In the genomic region with DNA sequence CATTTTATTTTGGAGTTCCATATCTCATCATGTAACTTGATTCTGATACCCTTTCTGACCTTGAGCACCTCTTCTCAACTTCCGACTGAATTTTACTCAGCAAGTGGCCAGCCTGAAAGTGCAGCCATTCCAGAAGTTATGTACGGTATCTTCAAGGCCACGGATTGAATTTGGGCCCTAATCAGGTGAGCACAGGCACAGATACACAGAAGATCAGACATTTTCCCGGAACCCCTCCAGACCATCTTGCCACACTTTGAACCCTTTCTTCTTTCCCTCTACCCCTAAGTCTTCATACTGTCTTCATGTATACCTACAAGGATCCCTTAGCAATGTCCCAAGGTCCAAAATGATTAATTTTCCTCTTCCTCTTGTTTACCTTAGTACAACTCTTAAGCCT, we compare ENCODE assay signal across 22 cellular contexts.
A peak's percentile ranks its signal among the peaks of the same experiment; 100 is the strongest.
DNase-seq lines count a peak whose midpoint lies in the region; ATAC-seq, FAIRE-seq and TF ChIP-seq lines count a peak whose summit lies in the region.
"Had no signal": no experiment of that assay in that cellular context is flagged by ENCODE, and none has a peak within 500 bp of the region (broad histone marks: within the 10 kb centered on the region; RNA-seq: fewer than 3 reads in every experiment).

No MANE protein-coding gene starts in this region.

- no peak overlapping the region for H3K14ac ChIP-seq in trophoblast cell (ENCODE audit: low read length)

- WGBS in K562 (ENCODE audit: insufficient coverage, low coverage, missing lambda C conversion rate) = 17% methylated on average over 4 of the region's 4 CpGs
- WGBS in trophoblast cell (ENCODE audit: extremely low coverage, insufficient coverage, insufficient read length) = no CpG with 5 or more reads among the region's 4 CpGs

- H2AK5ac ChIP-seq in trophoblast cell (ENCODE audit: low read length) = no peak overlapping the region

- H3K9me3 ChIP-seq in T-helper 17 cell (ENCODE audit: control insufficient read depth, low read length, poor library complexity, severe bottlenecking) (no peaks in the 10 kb centered on the region), K562 (replicated peaks; ENCODE audit: control insufficient read depth, insufficient read depth, low read depth, low read length) (no peaks in the 10 kb centered on the region), trophoblast cell (ENCODE audit: insufficient read depth, low read depth, low read length) (no peaks in the 10 kb centered on the region)
- H3K9me3 ChIP-seq: BE2C, Caco-2 had no signal

- peak overlapping the region; percentile 85 for H3K23ac ChIP-seq in trophoblast cell (ENCODE audit: low read length)

- H3K27me3 Mint-ChIP-seq in T-helper 17 cell = no peaks in the 10 kb centered on the region
- H3K27me3 Mint-ChIP-seq: CD4-positive, alpha-beta memory T cell; CD4-positive, CD25-positive, alpha-beta regulatory T cell had no signal

- no peak overlapping the region for H3K4ac ChIP-seq in trophoblast cell (ENCODE audit: low read depth, low read length)

- intact Hi-C loops in K562 (cut with micrococcal nuclease) = no loop called here

- no peak for DNase-seq in T-helper 17 cell
- DNase-seq in K562 (ENCODE audit: extremely low read depth in 1 of 4, low spot score in 3 of 4) = peak in 1 of 4 experiments; percentile 41
- no peak for DNase-seq in trophoblast cell
- DNase-seq in activated CD4-positive, alpha-beta T cell treated with anti-CD3 and anti-CD28 coated beads, Interleukin-2, amount 50 U/mL, for 48 hours = no peak
- DNase-seq: 8988T; ACHN; BE2C; C1 segment of cervical spinal cord; Caco-2; Calu3; CD4-positive, alpha-beta memory T cell; CD4-positive, CD25-positive, alpha-beta regulatory T cell; CD8-positive, alpha-beta memory T cell; DMS79 treated with DMSO at 0.1 percent for 48 hours; GF-D8 had no signal

- POLR2A ChIA-PET in K562 (lab: Yijun Ruan, JAX) = interaction anchor here (0.7 kb wide), 1 partner anchor 603 kb away, joined by 3 read pairs; no protein-coding TSS in a partner anchor

- TF ChIP-seq POLR2A in K562 (conservative IDR thresholded peaks at IDR 0.05) = no peak

- in situ Hi-C loops in K562 (cut with MboI) = no loop called here

- no peaks in the 10 kb centered on the region for H3K27me3 ChIP-seq in K562 (ENCODE audit: control insufficient read depth in 2 of 2, insufficient read depth in 2 of 2, low read length in 2 of 2)
- H3K27me3 ChIP-seq in trophoblast cell (ENCODE audit: insufficient read depth, low read length) = no peaks in the 10 kb centered on the region
- H3K27me3 ChIP-seq: BE2C, BLaER1 had no signal

- H2BK12ac ChIP-seq in trophoblast cell (ENCODE audit: low read length) = no peak overlapping the region

- H2AFZ ChIP-seq in K562 (ENCODE audit: low read depth, low read length) (no peak overlapping the region), trophoblast cell (ENCODE audit: insufficient read depth, low read length, poor library complexity) (no peak overlapping the region)

- H3K27ac Mint-ChIP-seq in T-helper 17 cell = no peak overlapping the region

- no peak overlapping the region for H4K12ac ChIP-seq in trophoblast cell (ENCODE audit: low read depth, low read length)

- no TSS peak for BruUV-seq in K562 (replicated peaks; lab: Mats Ljungman, UMichigan)

- no peak overlapping the region for H4K91ac ChIP-seq in trophoblast cell (ENCODE audit: low read depth, low read length)

- no peak overlapping the region for H2BK120ac ChIP-seq in trophoblast cell (ENCODE audit: insufficient read depth, low read length, poor library complexity)

- H3K9ac ChIP-seq in K562 (ENCODE audit: insufficient read depth in 1 of 2, low read depth in 2 of 2, low read length in 2 of 2) = no peak overlapping the region
- no peak overlapping the region for H3K9ac ChIP-seq in trophoblast cell (ENCODE audit: low read length)
- H3K9ac ChIP-seq: BLaER1 had no signal

- H3K79me2 ChIP-seq in K562 (ENCODE audit: control insufficient read depth, insufficient read depth, low read length) (no peaks in the 10 kb centered on the region), trophoblast cell (ENCODE audit: control insufficient read depth, insufficient read depth, low read length, poor library complexity) (no peaks in the 10 kb centered on the region)

- peaks cover 15% of the 10 kb centered on the region for H3K36me3 Mint-ChIP-seq in T-helper 17 cell (ENCODE audit: low read depth)

- H3K79me1 ChIP-seq in trophoblast cell (ENCODE audit: low read length) = no peaks in the 10 kb centered on the region

- TF ChIP-seq RAD21 in K562 (CRISPR knock-in tag; conservative IDR thresholded peaks at IDR 0.05 in 1 of 2, IDR thresholded peaks at IDR 0.05 in 1 of 2) = no peak

- CTCF ChIA-PET in K562 (lab: Yijun Ruan, JAX; ENCODE audit: low intra/inter-chr PET ratio) = no interaction called here

- H4K8ac ChIP-seq in trophoblast cell (ENCODE audit: low read depth, low read length) = no peak overlapping the region

- H3K4me3 ChIP-seq in K562 (no peak overlapping the region), trophoblast cell (ENCODE audit: low read depth, low read length) (no peak overlapping the region)
- H3K4me3 ChIP-seq: BLaER1 had no signal

- no peaks in the 10 kb centered on the region for H4K20me1 ChIP-seq in K562 (replicated peaks; ENCODE audit: control insufficient read depth, insufficient read depth, low read length)
- H4K20me1 ChIP-seq: BLaER1 had no signal

- no peak overlapping the region for H2BK5ac ChIP-seq in trophoblast cell (ENCODE audit: low read depth, low read length, poor library complexity)

- peaks cover 6% of the 10 kb centered on the region; the same call in 2 of the 3 replicates for H3K36me3 ChIP-seq in K562 (ENCODE audit: control insufficient read depth, insufficient read depth, low read length)
- peaks cover 2 to 4% of the 10 kb centered on the region in 2 experiments for H3K36me3 ChIP-seq in trophoblast cell (ENCODE audit: control insufficient read depth in 1 of 2, insufficient read depth in 2 of 2, low read length in 2 of 2)
- H3K36me3 ChIP-seq: BE2C had no signal

- TF ChIP-seq EP300 in K562 (IDR thresholded peaks at IDR 0.05; ENCODE audit: low read length) = no peak

- H3K27ac ChIP-seq in K562 (ENCODE audit: extremely low read depth, low read depth, low read length) (no peak overlapping the region), trophoblast cell (ENCODE audit: low read depth, low read length) (no peak overlapping the region)
- H3K27ac ChIP-seq: BLaER1 had no signal

- H3K4me1 Mint-ChIP-seq in T-helper 17 cell = no peaks in the 10 kb centered on the region
- H3K4me1 Mint-ChIP-seq: CD14-positive monocyte had no signal

- peak overlapping the region; percentile 7 for H3K4me3 Mint-ChIP-seq in T-helper 17 cell
- H3K4me3 Mint-ChIP-seq: CD14-positive monocyte; CD4-positive, alpha-beta memory T cell; CD4-positive, CD25-positive, alpha-beta regulatory T cell had no signal

- no peak overlapping the region for H3K4me2 ChIP-seq in K562 (ENCODE audit: insufficient read depth, low read length)
- H3K4me2 ChIP-seq in trophoblast cell (ENCODE audit: low read length) = no peak overlapping the region
- H3K4me2 ChIP-seq: BLaER1 had no signal

- ATAC-seq in T-helper 17 cell = no peak
- peak; percentile 64 for ATAC-seq in K562
- ATAC-seq in GM18519 (IDR thresholded peaks at IDR 0.05; ENCODE audit: low FRiP score, unreplicated experiment) = no peak

- H3K9me1 ChIP-seq in K562 (ENCODE audit: control insufficient read depth, insufficient read depth, low read length) = no peaks in the 10 kb centered on the region

- no peak for FAIRE-seq in K562 (lab: Jason Lieb, UNC)
- FAIRE-seq: A204.1, D721Med, G401.6, GM12891 had no signal

- no peak for TF ChIP-seq CTCF in K562 (IDR thresholded peaks at IDR 0.05 in 2 of 3, conservative IDR thresholded peaks at IDR 0.05 in 1 of 3; ENCODE audit: insufficient read depth in 2 of 3, low read depth in 1 of 3, low read length in 3 of 3)

- H3K4me1 ChIP-seq in K562 (replicated peaks in 1 of 2; ENCODE audit: control insufficient read depth in 2 of 2, insufficient read depth in 2 of 2, low read length in 2 of 2) = peaks cover 0 to 7% of the 10 kb centered on the region in 2 experiments; a peak in 2 of 5 replicates
- peaks cover 0 to 2% of the 10 kb centered on the region in 2 experiments for H3K4me1 ChIP-seq in trophoblast cell (ENCODE audit: control insufficient read depth in 1 of 2, insufficient read depth in 2 of 2, low read length in 2 of 2)
- H3K4me1 ChIP-seq: BE2C had no signal

- H3K18ac ChIP-seq in trophoblast cell (ENCODE audit: low read length) = no peak overlapping the region

TF ChIP-seq in K562, 482 proteins besides CTCF, POLR2A, EP300 and RAD21 (continues in another document):
- TF ChIP-seq TCFL5 (CRISPR knock-in tag; conservative IDR thresholded peaks at IDR 0.05) (no peak), FIP1L1 (IDR thresholded peaks at IDR 0.05; ENCODE audit: low read depth, low read length, poor library complexity, severe bottlenecking) (no peak), ELK1 (CRISPR knock-in tag; IDR thresholded peaks at IDR 0.05) (no peak), ZNF830 (CRISPR knock-in tag; IDR thresholded peaks at IDR 0.05) (no peak), CBFA2T3 (IDR thresholded peaks at IDR 0.05) (peak; percentile 70), POLR3G (IDR thresholded peaks at IDR 0.05; ENCODE audit: extremely low read depth, insufficient read length, insufficient replicate concordance) (no peak), SAFB (IDR thresholded peaks at IDR 0.05; ENCODE audit: borderline replicate concordance, low read depth, low read length) (no peak), HDAC2 (IDR thresholded peaks at IDR 0.05) (no peak)
- TF ChIP-seq, protein P1, sequence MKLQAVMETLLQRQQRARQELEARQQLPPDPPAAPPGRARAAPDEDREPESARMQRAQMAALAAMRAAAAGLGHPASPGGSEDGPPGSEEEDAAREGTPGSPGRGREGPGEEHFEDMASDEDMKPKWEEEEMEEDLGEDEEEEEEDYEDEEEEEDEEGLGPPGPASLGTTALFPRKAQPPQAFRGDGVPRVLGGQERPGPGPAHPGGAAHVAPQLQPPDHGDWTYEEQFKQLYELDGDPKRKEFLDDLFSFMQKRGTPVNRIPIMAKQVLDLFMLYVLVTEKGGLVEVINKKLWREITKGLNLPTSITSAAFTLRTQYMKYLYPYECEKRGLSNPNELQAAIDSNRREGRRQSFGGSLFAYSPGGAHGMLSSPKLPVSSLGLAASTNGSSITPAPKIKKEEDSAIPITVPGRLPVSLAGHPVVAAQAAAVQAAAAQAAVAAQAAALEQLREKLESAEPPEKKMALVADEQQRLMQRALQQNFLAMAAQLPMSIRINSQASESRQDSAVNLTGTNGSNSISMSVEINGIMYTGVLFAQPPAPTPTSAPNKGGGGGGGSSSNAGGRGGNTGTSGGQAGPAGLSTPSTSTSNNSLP (IDR thresholded peaks at IDR 0.05; ENCODE audit: borderline replicate concordance, low read depth, low read length) = no peak
